1 cellular context compared by ENCODE assay signal in genomic region chr15:34367128-34368081, GRCh38.
TF ChIP-seq lines count a peak whose summit lies in the region.

Gene LPCAT4 (minus strand): TSS chr15:34367196. CDS start chr15:34367100, 96 bp downstream.

TF ChIP-seq in K562, 482 proteins besides CTCF, POLR2A, EP300 and RAD21 (continued from another document and continues in another):
- TF ChIP-seq ZNF407 (IDR thresholded peaks at IDR 0.05; ENCODE audit: low read depth): no peak
- TF ChIP-seq UBTF (IDR thresholded peaks at IDR 0.05; ENCODE audit: borderline replicate concordance in 1 of 2, low read depth in 2 of 2, low read length in 2 of 2): peak; percentile 34 to 64; a peak in 1 of 4 replicates
- TF ChIP-seq TBP (optimal IDR thresholded peaks at IDR 0.05; ENCODE audit: low read depth, low read length): peak; percentile 36
- TF ChIP-seq JUNB (CRISPR knock-in tag; conservative IDR thresholded peaks at IDR 0.05): no peak
- peak; percentile 35 for TF ChIP-seq NFIC (IDR thresholded peaks at IDR 0.05)
- TF ChIP-seq ZNF583 (CRISPR knock-in tag; IDR thresholded peaks at IDR 0.05): 0 out of 2 replicates have a peak, but pooled peaks have one; percentile 28
- peak; percentile 13; the same call in 1 of the 2 replicates for TF ChIP-seq MXI1 (IDR thresholded peaks at IDR 0.05; ENCODE audit: low read depth, low read length)
- TF ChIP-seq ZNF282 (CRISPR knock-in tag; IDR thresholded peaks at IDR 0.05): no peak
- TF ChIP-seq TCF3 (CRISPR knock-in tag; IDR thresholded peaks at IDR 0.05): peak; percentile 32; the same call in 1 of the 2 replicates
- TF ChIP-seq ZNF449 (CRISPR knock-in tag; IDR thresholded peaks at IDR 0.05): no peak
- TF ChIP-seq TOE1 (IDR thresholded peaks at IDR 0.05; ENCODE audit: borderline replicate concordance): peak; percentile 67; the same call in 1 of the 2 replicates
- TF ChIP-seq TOE1 (CRISPR knock-in tag; IDR thresholded peaks at IDR 0.05; ENCODE audit: borderline replicate concordance, low read depth): no peak
- no peak for TF ChIP-seq ZNF445 (CRISPR knock-in tag; IDR thresholded peaks at IDR 0.05; ENCODE audit: low read depth)
- TF ChIP-seq CBX3 (IDR thresholded peaks at IDR 0.05; ENCODE audit: borderline replicate concordance in 1 of 2, low read length in 2 of 2): peak in 1 of 2 experiments; percentile 44; a peak in 1 of 3 replicates
- peak; percentile 57; the same call in 1 of the 2 replicates for TF ChIP-seq ARID1B (IDR thresholded peaks at IDR 0.05)
- TF ChIP-seq ID3 (CRISPR knock-in tag; IDR thresholded peaks at IDR 0.05): no peak
- TF ChIP-seq ID3 (tag; IDR thresholded peaks at IDR 0.05): 0 out of 2 replicates have a peak, but pooled peaks have one; percentile 61
- TF ChIP-seq MNT (conservative IDR thresholded peaks at IDR 0.05): peak; percentile 35 to 70; a peak in 2 of 4 replicates
- peak; percentile 74 for TF ChIP-seq CBX1 (IDR thresholded peaks at IDR 0.05; ENCODE audit: low read depth)
- no peak for TF ChIP-seq ZNF239 (CRISPR knock-in tag; IDR thresholded peaks at IDR 0.05)
- 0 out of 2 replicates have a peak, but pooled peaks have one; percentile 53 for TF ChIP-seq XRCC5 (IDR thresholded peaks at IDR 0.05; ENCODE audit: low read depth, low read length)
- no peak for TF ChIP-seq HDAC8 (tag; IDR thresholded peaks at IDR 0.05)
- peak; percentile 12 for TF ChIP-seq RBM22 (IDR thresholded peaks at IDR 0.05; ENCODE audit: low read depth, low read length, poor library complexity, severe bottlenecking)
- TF ChIP-seq E2F4 (CRISPR knock-in tag; IDR thresholded peaks at IDR 0.05; ENCODE audit: low read depth): 0 out of 2 replicates have a peak, but pooled peaks have one; percentile 29
- no peak for TF ChIP-seq ZNF717 (CRISPR knock-in tag; IDR thresholded peaks at IDR 0.05)
- TF ChIP-seq ETS2 (tag; IDR thresholded peaks at IDR 0.05; ENCODE audit: borderline replicate concordance, poor library complexity, severe bottlenecking): no peak
- peak; percentile 60 to 91 (median 82) for TF ChIP-seq YY1 (IDR thresholded peaks at IDR 0.05; ENCODE audit: borderline replicate concordance in 1 of 3, control insufficient read depth in 1 of 3, extremely low read depth in 1 of 3, insufficient read depth in 3 of 3, insufficient read length in 1 of 3, insufficient replicate concordance in 2 of 3, low read depth in 1 of 3, low read length in 2 of 3)
- peak; percentile 49; the same call in 1 of the 2 replicates for TF ChIP-seq GATAD2A (IDR thresholded peaks at IDR 0.05)
- TF ChIP-seq ETS1 (conservative IDR thresholded peaks at IDR 0.05; ENCODE audit: control insufficient read depth, low read depth, low read length): peak; percentile 76; the same call in 1 of the 2 replicates
- TF ChIP-seq ZBED1 (IDR thresholded peaks at IDR 0.05): peak; percentile 52; the same call in 1 of the 2 replicates
- TF ChIP-seq SMC3 (conservative IDR thresholded peaks at IDR 0.05; ENCODE audit: insufficient read depth, low read depth, low read length): peak; percentile 89
- TF ChIP-seq PCBP2 (IDR thresholded peaks at IDR 0.05; ENCODE audit: low read depth, low read length, poor library complexity, severe bottlenecking): no peak
- no peak for TF ChIP-seq NR2C1 (IDR thresholded peaks at IDR 0.05)
- TF ChIP-seq NR2C1 (tag; IDR thresholded peaks at IDR 0.05): peak; percentile 23; the same call in 1 of the 2 replicates
- peak; percentile 66; the same call in 1 of the 2 replicates for TF ChIP-seq ETV5 (CRISPR knock-in tag; IDR thresholded peaks at IDR 0.05; ENCODE audit: low read depth)
- TF ChIP-seq EZH2 (IDR thresholded peaks at IDR 0.05; ENCODE audit: borderline replicate concordance, low read depth, low read length): no peak
- no peak for TF ChIP-seq ZNF253 (CRISPR knock-in tag; conservative IDR thresholded peaks at IDR 0.05)
- no peak for TF ChIP-seq ELF2 (CRISPR knock-in tag; IDR thresholded peaks at IDR 0.05)
- 0 out of 2 replicates have a peak, but pooled peaks have one; percentile 64 for TF ChIP-seq PTBP1 (IDR thresholded peaks at IDR 0.05; ENCODE audit: low read depth, low read length)
- peak; percentile 81; the same call in 1 of the 2 replicates for TF ChIP-seq MTA3 (IDR thresholded peaks at IDR 0.05; ENCODE audit: borderline replicate concordance)
- no peak for TF ChIP-seq CEBPG (CRISPR knock-in tag; IDR thresholded peaks at IDR 0.05)
- no peak for TF ChIP-seq CEBPG (tag; conservative IDR thresholded peaks at IDR 0.05 in 1 of 2, IDR thresholded peaks at IDR 0.05 in 1 of 2)
- TF ChIP-seq NRF1 (conservative IDR thresholded peaks at IDR 0.05 in 1 of 2, IDR thresholded peaks at IDR 0.05 in 1 of 2): peak; percentile 62 to 63
- TF ChIP-seq ZBTB1 (CRISPR knock-in tag; IDR thresholded peaks at IDR 0.05; ENCODE audit: borderline replicate concordance, low read depth): peak; percentile 49; the same call in 1 of the 2 replicates
- TF ChIP-seq ZBTB7A (IDR thresholded peaks at IDR 0.05; ENCODE audit: borderline replicate concordance, control insufficient read depth, low read depth, low read length): peak; percentile 37; the same call in 1 of the 2 replicates
- no peak for TF ChIP-seq RBM25 (IDR thresholded peaks at IDR 0.05; ENCODE audit: low read depth, low read length, severe bottlenecking)
- peak; percentile 74 for TF ChIP-seq FUS (optimal IDR thresholded peaks at IDR 0.05; ENCODE audit: low read depth, low read length)
- no peak for TF ChIP-seq NR3C1 (CRISPR knock-in tag; IDR thresholded peaks at IDR 0.05)
